7 cellular contexts compared by ENCODE assay signal in genomic region chr3:73459711-73460110, GRCh38.
"Had no signal": no experiment of that assay in that cellular context is flagged by ENCODE, and none has a peak within 500 bp of the region (broad histone marks: within the 10 kb centered on the region; RNA-seq: fewer than 3 reads in every experiment).

No MANE protein-coding gene starts in this region.

- H3K4me1 ChIP-seq: HAP-1 had no signal

- H3K36me3 ChIP-seq: HAP-1 had no signal

- DNase-seq: HFFc6, KG1 had no signal

- H3K4me3 ChIP-seq: GM23338, HAP-1, K562 had no signal

- H3K9me3 ChIP-seq: HAP-1 had no signal

- ATAC-seq: GM23338, HCT116, HepG2, K562 had no signal
